ENCODE assay signal across 8 cellular contexts in the genomic region with DNA sequence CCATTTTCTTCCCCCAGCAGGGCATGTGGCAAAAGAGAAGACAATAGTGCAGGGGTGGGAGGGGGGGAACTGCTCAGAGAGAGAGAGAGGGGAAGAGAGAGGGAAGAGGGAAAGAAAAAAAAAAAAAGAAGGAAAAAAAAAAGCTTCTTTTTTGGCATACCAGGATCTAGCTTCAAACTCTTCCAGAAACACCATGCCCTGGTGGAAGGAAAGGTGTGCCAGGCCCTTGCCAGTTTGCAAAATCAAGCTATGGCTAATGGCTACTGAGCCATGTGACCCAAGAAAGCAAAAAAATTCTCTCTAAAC. TPM values are rescaled to one million over a fixed set of nuclear protein-coding genes. Genes with fewer than 3 reads are reported as not detected.
A peak's percentile ranks its signal among the peaks of the same experiment; 100 is the strongest.
DNase-seq lines count a peak whose midpoint lies in the region; ATAC-seq, FAIRE-seq and TF ChIP-seq lines count a peak whose summit lies in the region.

No MANE protein-coding gene starts in this region.

- peak overlapping the region; percentile 99 for H2AK5ac ChIP-seq in IMR-90 (ENCODE audit: low read depth, low read length)

- H3K18ac ChIP-seq in IMR-90 (ENCODE audit: low read depth, low read length), result peak overlapping the region; percentile 97

- intact Hi-C loops in IMR-90 (cut with micrococcal nuclease), result no loop called here

- peak overlapping the region; percentile 100 for H3K27ac ChIP-seq in A549
- H3K27ac ChIP-seq in IMR-90 (ENCODE audit: insufficient read depth, low read length), result peak overlapping the region; percentile 98
- H3K27ac ChIP-seq in muscle layer of duodenum (ENCODE audit: low read length), result peak overlapping the region; percentile 98

- TF ChIP-seq CTCF in A549 (IDR thresholded peaks at IDR 0.05), result no peak
- no peak for TF ChIP-seq CTCF in IMR-90 (conservative IDR thresholded peaks at IDR 0.05; ENCODE audit: low read depth, low read length)
- TF ChIP-seq CTCF in cardiac fibroblast (IDR thresholded peaks at IDR 0.05; ENCODE audit: low read depth, low read length), result no peak

- peak overlapping the region; percentile 100 for H3K14ac ChIP-seq in IMR-90 (replicated peaks; ENCODE audit: low read depth, low read length)

- H2AFZ ChIP-seq in IMR-90 (replicated peaks; ENCODE audit: low read length, poor library complexity), result peak overlapping the region; percentile 82

- peak overlapping the region; percentile 100 for H3K4ac ChIP-seq in IMR-90 (ENCODE audit: low read depth, low read length)

- peak overlapping the region; percentile 67 for H3K9ac ChIP-seq in IMR-90 (ENCODE audit: low read depth, low read length)

- POLR2A ChIA-PET in A549 (lab: Yijun Ruan, JAX), result interaction anchor here (0.6 to 6.4 kb wide), 10 partner anchors 24 to 154 kb away, joined by 3 to 83 read pairs (median 7); partner anchors contain the start of gene NCOA3
- POLR2A ChIA-PET in IMR-90 (lab: Charles Lee; ENCODE audit: unreplicated experiment), result interaction anchor here (0.6 to 3.4 kb wide), 9 partner anchors 9 to 111 kb away, joined by 3 to 27 read pairs (median 6); no protein-coding TSS in a partner anchor

- H3K9me3 ChIP-seq in A549 (no peaks in the 10 kb centered on the region), IMR-90 (ENCODE audit: control insufficient read depth, insufficient read depth, low read length) (no peaks in the 10 kb centered on the region), muscle layer of duodenum (ENCODE audit: control insufficient read depth in 1 of 2, low read length in 2 of 2) (no peaks in the 10 kb centered on the region)

- H3K79me1 ChIP-seq in IMR-90 (ENCODE audit: low read depth in 1 of 2, low read length in 2 of 2), result peaks cover 31 to 52% of the 10 kb centered on the region in 2 experiments; a peak in 3 of 4 replicates

- DNase-seq in A549 (ENCODE audit: low read depth in 1 of 2, low spot score in 1 of 2) (no peak), IMR-90 (no peak), cardiac fibroblast (ENCODE audit: low read depth in 2 of 2) (no peak), dermis blood vessel endothelial cell (no peak)

- peak overlapping the region; percentile 98 for H2BK15ac ChIP-seq in IMR-90 (ENCODE audit: low read depth, low read length)

- CTCF ChIA-PET in A549 (lab: Yijun Ruan, JAX) (interaction anchor here (0.7 to 14.5 kb wide), 9 partner anchors 9 to 83 kb away, joined by 3 to 137 read pairs (median 5); no protein-coding TSS in a partner anchor), IMR-90 (lab: Yijun Ruan, JAX) (interaction anchor here (0.5 to 1.2 kb wide), 3 partner anchors 21 to 28 kb away, joined by 3 to 7 read pairs (median 4); no protein-coding TSS in a partner anchor)

- no peaks in the 10 kb centered on the region for H3K36me3 ChIP-seq in IMR-90 (ENCODE audit: control insufficient read depth, insufficient read depth, low read length)
- no peaks in the 10 kb centered on the region for H3K36me3 ChIP-seq in muscle layer of duodenum (ENCODE audit: control insufficient read depth in 1 of 2, insufficient read depth in 2 of 2, low read length in 2 of 2)

- no peak for TF ChIP-seq RAD21 in A549 (conservative IDR thresholded peaks at IDR 0.05 in 1 of 2, IDR thresholded peaks at IDR 0.05 in 1 of 2)
- no peak for TF ChIP-seq RAD21 in IMR-90 (IDR thresholded peaks at IDR 0.05; ENCODE audit: low read length)

- H2BK120ac ChIP-seq in IMR-90 (ENCODE audit: low read depth, low read length), result peak overlapping the region; percentile 99

- peak overlapping the region; percentile 99 for H2BK20ac ChIP-seq in IMR-90 (ENCODE audit: low read depth, low read length)

- H3K56ac ChIP-seq in IMR-90 (ENCODE audit: extremely low read depth, insufficient read depth, low read length), result peak overlapping the region; percentile 99

- peak overlapping the region; percentile 97 for H2BK5ac ChIP-seq in IMR-90 (ENCODE audit: low read depth, low read length, poor library complexity, severe bottlenecking)

- H4K91ac ChIP-seq in IMR-90 (ENCODE audit: insufficient read depth, low read depth, low read length), result peak overlapping the region; percentile 100

- H3K27me3 ChIP-seq in IMR-90 (ENCODE audit: control insufficient read depth, insufficient read depth, low read length) (no peaks in the 10 kb centered on the region), muscle layer of duodenum (ENCODE audit: low read depth, low read length) (no peaks in the 10 kb centered on the region)

- no TSS peak for BruUV-seq in IMR-90 (replicated peaks; lab: Mats Ljungman, UMichigan)

- H4K20me1 ChIP-seq in IMR-90 (ENCODE audit: insufficient read depth, low read length), result no peaks in the 10 kb centered on the region

- FAIRE-seq in A549 (lab: Jason Lieb, UNC), result no peak

- dilution Hi-C loops in IMR-90 (cut with HindIII; ENCODE audit: low sequenced_read_pairs, unreplicated experiment), result no loop called here

- ATAC-seq in A549 (no peak), IMR-90 (ENCODE audit: low read depth) (no peak), HG02588 (IDR thresholded peaks at IDR 0.05; ENCODE audit: unreplicated experiment) (no peak), GM18868 (IDR thresholded peaks at IDR 0.05; ENCODE audit: unreplicated experiment) (no peak), HG03139 (IDR thresholded peaks at IDR 0.05; ENCODE audit: unreplicated experiment) (no peak)

- H3K4me1 ChIP-seq in A549, result peaks cover 98% of the 10 kb centered on the region
- peaks cover 75% of the 10 kb centered on the region for H3K4me1 ChIP-seq in IMR-90 (ENCODE audit: control insufficient read depth, insufficient read depth, low read length)
- H3K4me1 ChIP-seq in muscle layer of duodenum (ENCODE audit: control insufficient read depth in 1 of 2, insufficient read depth in 2 of 2, low read length in 2 of 2), result peaks cover 70 to 91% of the 10 kb centered on the region in 2 donors

- peak overlapping the region; percentile 97 to 99 for H4K8ac ChIP-seq in IMR-90 (ENCODE audit: low read depth in 2 of 2, low read length in 2 of 2)

- peak overlapping the region; percentile 7; the same call in 1 of the 3 replicates for H3K4me3 ChIP-seq in A549
- no peak overlapping the region for H3K4me3 ChIP-seq in IMR-90 (ENCODE audit: insufficient read depth, low read depth, low read length)
- H3K4me3 ChIP-seq in cardiac fibroblast (replicated peaks in 1 of 2; ENCODE audit: low read depth in 2 of 2, low read length in 2 of 2), result peak overlapping the region; percentile 32 to 56
- H3K4me3 ChIP-seq in muscle layer of duodenum (ENCODE audit: low read depth in 1 of 2, low read length in 2 of 2), result peak overlapping the region in 1 of 2 donors; percentile 56

- in situ Hi-C loops in IMR-90 (cut with MboI; ENCODE audit: low sequenced_read_pairs), result no loop called here

- peak overlapping the region; percentile 100 for H2AK9ac ChIP-seq in IMR-90 (replicated peaks; ENCODE audit: low read depth, low read length, poor library complexity)

- no peak for TF ChIP-seq EP300 in A549 (IDR thresholded peaks at IDR 0.05)

- peaks cover 19% of the 10 kb centered on the region for H3K9me1 ChIP-seq in IMR-90 (ENCODE audit: insufficient read depth, low read length)

- H3K4me2 ChIP-seq in A549 (peak overlapping the region; percentile 68), IMR-90 (ENCODE audit: low read depth, low read length) (peak overlapping the region; percentile 56)

- peak overlapping the region; percentile 100 for H4K5ac ChIP-seq in IMR-90 (ENCODE audit: low read depth, low read length)

- no peak for TF ChIP-seq POLR2A in A549 (IDR thresholded peaks at IDR 0.05; ENCODE audit: low read length)
- TF ChIP-seq POLR2A in IMR-90 (IDR thresholded peaks at IDR 0.05; ENCODE audit: low read depth, low read length), result no peak

- H3K23ac ChIP-seq in IMR-90 (ENCODE audit: low read depth, low read length), result peak overlapping the region; percentile 99

TF ChIP-seq in A549, 52 proteins besides CTCF, POLR2A, EP300 and RAD21 (continues in another document):
- TF ChIP-seq, protein P1, sequence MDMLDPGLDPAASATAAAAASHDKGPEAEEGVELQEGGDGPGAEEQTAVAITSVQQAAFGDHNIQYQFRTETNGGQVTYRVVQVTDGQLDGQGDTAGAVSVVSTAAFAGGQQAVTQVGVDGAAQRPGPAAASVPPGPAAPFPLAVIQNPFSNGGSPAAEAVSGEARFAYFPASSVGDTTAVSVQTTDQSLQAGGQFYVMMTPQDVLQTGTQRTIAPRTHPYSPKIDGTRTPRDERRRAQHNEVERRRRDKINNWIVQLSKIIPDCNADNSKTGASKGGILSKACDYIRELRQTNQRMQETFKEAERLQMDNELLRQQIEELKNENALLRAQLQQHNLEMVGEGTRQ (IDR thresholded peaks at IDR 0.05), result peak; percentile 35; the same call in 1 of the 2 replicates

TF ChIP-seq in IMR-90, 13 proteins besides CTCF, POLR2A, EP300 and RAD21 (continues in another document):
- TF ChIP-seq MAFK (IDR thresholded peaks at IDR 0.05; ENCODE audit: low read depth, low read length) (no peak), ELK1 (IDR thresholded peaks at IDR 0.05; ENCODE audit: borderline replicate concordance, low read depth, low read length) (no peak), CEBPB (IDR thresholded peaks at IDR 0.05; ENCODE audit: low read depth, low read length) (no peak), RFX5 (IDR thresholded peaks at IDR 0.05; ENCODE audit: low read depth, low read length) (no peak)
- TF ChIP-seq, protein P1 (IDR thresholded peaks at IDR 0.05; ENCODE audit: low read depth, low read length), result no peak

RNA-seq across cellular contexts. Expression of gene ZMYND8, which starts 0.3 kb away (rescaled TPM):
- polyA plus RNA-seq in A549 (2011; rRNA removed), result 23.6 and 24.9 TPM in 2 replicates
- 10.9 TPM in 2 replicates for polyA plus RNA-seq in A549 (2012; cell fraction: cytosol; rRNA removed)
- 19.5 and 21.4 TPM in 2 replicates for polyA plus RNA-seq in A549 (2012; cell fraction: nucleus; rRNA removed)
- 10.2 to 11.2 TPM (median 10.4 TPM) in 3 replicates for polyA plus RNA-seq in A549 (2017; fragmentation: RNase III; extraction: RNeasy Plus Mini Kit Qiagen cat#74134 plus additional on column Dnase treatment)
- polyA minus RNA-seq in A549 (2011; rRNA and poly(A)+ RNA removed), result 22.2 and 24.4 TPM in 2 replicates
- 23.6 and 24.0 TPM in 2 replicates for total RNA-seq in IMR-90 (2012; rRNA removed)
- polyA plus RNA-seq in IMR-90 (2012; rRNA removed), result 28.2 and 28.3 TPM in 2 replicates
- polyA plus RNA-seq in IMR-90 (2012; cell fraction: cytosol; rRNA removed), result 12.6 and 14.1 TPM in 2 replicates
- polyA plus RNA-seq in IMR-90 (2012; cell fraction: nucleus; rRNA removed; ENCODE audit: low replicate concordance), result 43.6 and 72.5 TPM in 2 replicates
- total RNA-seq in dermis blood vessel endothelial cell, result 35.9 and 59.4 TPM in 2 replicates
